Comparison of ENCODE assay signal across 15 cellular contexts in genomic region chr11:9858218-9858617, GRCh38.
DNase-seq lines count a peak whose midpoint lies in the region; ATAC-seq and TF ChIP-seq lines count a peak whose summit lies in the region.
"Had no signal": no experiment of that assay in that cellular context is flagged by ENCODE, and none has a peak within 500 bp of the region (broad histone marks: within the 10 kb centered on the region; RNA-seq: fewer than 3 reads in every experiment).

No MANE protein-coding gene starts in this region.

- no peaks in the 10 kb centered on the region for H4K20me1 ChIP-seq in OCI-LY1 (ENCODE audit: insufficient read depth, low read length)

- no peaks in the 10 kb centered on the region for H3K27me3 Mint-ChIP-seq in activated naive CD4-positive, alpha-beta T cell treated with anti-CD3 and anti-CD28 coated beads, Interleukin-2, amount 10 ng/mL, durations not matched to agents 7 days and 5 days
- H3K27me3 Mint-ChIP-seq in stimulated activated naive CD8-positive, alpha-beta T cell treated with anti-CD3 and anti-CD28 coated beads, Interleukin-15, Interleukin-2, amounts not matched to agents 100 ng/mL and 50 ng/mL, for 24 hours, result no peaks in the 10 kb centered on the region
- H3K27me3 Mint-ChIP-seq in stimulated activated naive B cell treated with anti-CD40 and anti-IgM and Interleukin-4, amounts not matched to agents 10 μg/mL and 1 μg/mL and 100 μg/mL, for 72 hours, result no peaks in the 10 kb centered on the region
- H3K27me3 Mint-ChIP-seq: activated CD8-positive, alpha-beta memory T cell treated with anti-CD3 and anti-CD28 coated beads, Interleukin-2, amount 10 ng/mL, durations not matched to agents 7 days and 5 days had no signal

- H3K9me2 ChIP-seq in OCI-LY1 (ENCODE audit: low read depth, low read length), result no peaks in the 10 kb centered on the region

- 69 to 77% methylated on average over 4 of the region's 4 CpGs for WGBS in gastroesophageal sphincter (ENCODE audit: low coverage in 1 of 2), 2 donors

- H3F3A ChIP-seq in OCI-LY1 (ENCODE audit: insufficient read depth, low read length), result no peaks in the 10 kb centered on the region

- H3K27ac ChIP-seq in OCI-LY1 (ENCODE audit: low read depth, low read length, poor library complexity, severe bottlenecking) (peak overlapping the region; percentile 28), gastroesophageal sphincter (no peak overlapping the region)
- H3K27ac ChIP-seq: pancreas, transverse colon had no signal

- no peaks in the 10 kb centered on the region for H3K27me3 ChIP-seq in OCI-LY1 (ENCODE audit: insufficient read depth, low read length)
- H3K27me3 ChIP-seq in gastroesophageal sphincter, result no peaks in the 10 kb centered on the region
- H3K27me3 ChIP-seq: pancreas, transverse colon had no signal

- no peak overlapping the region for H3K9ac ChIP-seq in OCI-LY1 (ENCODE audit: low read length)

- H3K27ac Mint-ChIP-seq in activated naive CD4-positive, alpha-beta T cell treated with anti-CD3 and anti-CD28 coated beads, Interleukin-2, amount 10 ng/mL, durations not matched to agents 7 days and 5 days, result peak overlapping the region; percentile 73
- peak overlapping the region; percentile 91 for H3K27ac Mint-ChIP-seq in stimulated activated naive CD8-positive, alpha-beta T cell treated with anti-CD3 and anti-CD28 coated beads, Interleukin-15, Interleukin-2, amounts not matched to agents 100 ng/mL and 50 ng/mL, for 24 hours
- H3K27ac Mint-ChIP-seq in stimulated activated naive B cell treated with anti-CD40 and anti-IgM and Interleukin-4, amounts not matched to agents 10 μg/mL and 1 μg/mL and 100 μg/mL, for 72 hours, result no peak overlapping the region

- TF ChIP-seq CTCF in OCI-LY1 (IDR thresholded peaks at IDR 0.05; ENCODE audit: low read length) (no peak), gastroesophageal sphincter (IDR thresholded peaks at IDR 0.05) (no peak)

- DNase-seq in activated naive CD4-positive, alpha-beta T cell treated with anti-CD3 and anti-CD28 coated beads, Interleukin-2, amount 10 ng/mL, durations not matched to agents 7 days and 5 days, result no peak
- DNase-seq in activated naive CD4-positive, alpha-beta T cell (lab: John Stamatoyannopoulos, UW), result no peak
- DNase-seq in dermis blood vessel endothelial cell, result peak; percentile 38
- DNase-seq in NCI-H1092 (lab: John Stamatoyannopoulos, UW), result no peak
- no peak for DNase-seq in stimulated activated naive B cell treated with anti-CD40 and anti-IgM and Interleukin-4, amounts not matched to agents 10 μg/mL and 1 μg/mL and 100 μg/mL, for 72 hours
- DNase-seq: DMS 273 treated with DMSO at 0.1 percent for 48 hours, NCI-H1105 treated with DMSO at 0.1 percent for 48 hours, NCI-H510A treated with DMSO at 0.1 percent for 48 hours, pancreas, SHP77, transverse colon had no signal

- ATAC-seq in gastroesophageal sphincter, result no peak
- no peak for ATAC-seq in stimulated activated naive B cell treated with anti-CD40 and anti-IgM and Interleukin-4, amounts not matched to agents 10 μg/mL and 1 μg/mL and 100 μg/mL, for 72 hours (replicated peaks)
- ATAC-seq: activated CD8-positive, alpha-beta memory T cell treated with anti-CD3 and anti-CD28 coated beads, Interleukin-2, amount 10 ng/mL, durations not matched to agents 7 days and 5 days had no signal

- no peak overlapping the region for H3K4me3 Mint-ChIP-seq in activated naive CD4-positive, alpha-beta T cell treated with anti-CD3 and anti-CD28 coated beads, Interleukin-2, amount 10 ng/mL, durations not matched to agents 7 days and 5 days
- H3K4me3 Mint-ChIP-seq in stimulated activated naive CD8-positive, alpha-beta T cell treated with anti-CD3 and anti-CD28 coated beads, Interleukin-15, Interleukin-2, amounts not matched to agents 100 ng/mL and 50 ng/mL, for 24 hours, result peak overlapping the region; percentile 49
- H3K4me3 Mint-ChIP-seq in stimulated activated naive B cell treated with anti-CD40 and anti-IgM and Interleukin-4, amounts not matched to agents 10 μg/mL and 1 μg/mL and 100 μg/mL, for 72 hours, result no peak overlapping the region
- H3K4me3 Mint-ChIP-seq: activated CD8-positive, alpha-beta memory T cell treated with anti-CD3 and anti-CD28 coated beads, Interleukin-2, amount 10 ng/mL, durations not matched to agents 7 days and 5 days had no signal

- H2AFZ ChIP-seq in OCI-LY1 (ENCODE audit: low read length), result no peak overlapping the region

- H3K79me2 ChIP-seq in OCI-LY1 (ENCODE audit: insufficient read depth, low read length), result no peaks in the 10 kb centered on the region

- no peaks in the 10 kb centered on the region for H3K36me3 ChIP-seq in OCI-LY1 (ENCODE audit: insufficient read depth, low read length)
- peaks cover 0 to 34% of the 10 kb centered on the region in 2 donors for H3K36me3 ChIP-seq in gastroesophageal sphincter
- H3K36me3 ChIP-seq: pancreas had no signal

- H3K9me3 ChIP-seq in OCI-LY1 (ENCODE audit: low read length), result no peaks in the 10 kb centered on the region
- no peaks in the 10 kb centered on the region for H3K9me3 ChIP-seq in gastroesophageal sphincter
- H3K9me3 ChIP-seq: pancreas, transverse colon had no signal

- H3K4me2 ChIP-seq in OCI-LY1 (ENCODE audit: low read length), result no peak overlapping the region; the same call in 1 of the 2 replicates

- H3K4me3 ChIP-seq in OCI-LY1 (ENCODE audit: low read depth, low read length, poor library complexity, severe bottlenecking) (no peak overlapping the region), gastroesophageal sphincter (no peak overlapping the region)
- H3K4me3 ChIP-seq: pancreas, transverse colon had no signal

- no peak for TF ChIP-seq EP300 in gastroesophageal sphincter (IDR thresholded peaks at IDR 0.05)

- no peaks in the 10 kb centered on the region for H3K36me3 Mint-ChIP-seq in activated naive CD4-positive, alpha-beta T cell treated with anti-CD3 and anti-CD28 coated beads, Interleukin-2, amount 10 ng/mL, durations not matched to agents 7 days and 5 days
- no peaks in the 10 kb centered on the region for H3K36me3 Mint-ChIP-seq in stimulated activated naive CD8-positive, alpha-beta T cell treated with anti-CD3 and anti-CD28 coated beads, Interleukin-15, Interleukin-2, amounts not matched to agents 100 ng/mL and 50 ng/mL, for 24 hours (ENCODE audit: low read depth)
- no peaks in the 10 kb centered on the region for H3K36me3 Mint-ChIP-seq in stimulated activated naive B cell treated with anti-CD40 and anti-IgM and Interleukin-4, amounts not matched to agents 10 μg/mL and 1 μg/mL and 100 μg/mL, for 72 hours
- H3K36me3 Mint-ChIP-seq: activated CD8-positive, alpha-beta memory T cell treated with anti-CD3 and anti-CD28 coated beads, Interleukin-2, amount 10 ng/mL, durations not matched to agents 7 days and 5 days had no signal

- no peak for TF ChIP-seq POLR2A in gastroesophageal sphincter (IDR thresholded peaks at IDR 0.05)

- H3K4me1 Mint-ChIP-seq in activated naive CD4-positive, alpha-beta T cell treated with anti-CD3 and anti-CD28 coated beads, Interleukin-2, amount 10 ng/mL, durations not matched to agents 7 days and 5 days, result peaks cover 40% of the 10 kb centered on the region
- peaks cover 43% of the 10 kb centered on the region for H3K4me1 Mint-ChIP-seq in stimulated activated naive CD8-positive, alpha-beta T cell treated with anti-CD3 and anti-CD28 coated beads, Interleukin-15, Interleukin-2, amounts not matched to agents 100 ng/mL and 50 ng/mL, for 24 hours (ENCODE audit: low read depth)
- peaks cover 16 to 39% of the 10 kb centered on the region in 2 donors for H3K4me1 Mint-ChIP-seq in stimulated activated naive B cell treated with anti-CD40 and anti-IgM and Interleukin-4, amounts not matched to agents 10 μg/mL and 1 μg/mL and 100 μg/mL, for 72 hours

- H3K9me3 Mint-ChIP-seq in activated naive CD4-positive, alpha-beta T cell treated with anti-CD3 and anti-CD28 coated beads, Interleukin-2, amount 10 ng/mL, durations not matched to agents 7 days and 5 days, result no peaks in the 10 kb centered on the region
- no peaks in the 10 kb centered on the region for H3K9me3 Mint-ChIP-seq in stimulated activated naive CD8-positive, alpha-beta T cell treated with anti-CD3 and anti-CD28 coated beads, Interleukin-15, Interleukin-2, amounts not matched to agents 100 ng/mL and 50 ng/mL, for 24 hours
- no peaks in the 10 kb centered on the region for H3K9me3 Mint-ChIP-seq in stimulated activated naive B cell treated with anti-CD40 and anti-IgM and Interleukin-4, amounts not matched to agents 10 μg/mL and 1 μg/mL and 100 μg/mL, for 72 hours

- CTCF ChIA-PET in activated naive CD4-positive, alpha-beta T cell treated with anti-CD3 and anti-CD28 coated beads, Interleukin-2, amount 10 ng/mL, durations not matched to agents 7 days and 5 days (lab: Charles Lee), result interaction anchor here (1.5 to 1.7 kb wide), 2 partner anchors 99 to 115 kb away, joined by 4 to 5 read pairs; no protein-coding TSS in a partner anchor

- H3K4me1 ChIP-seq in OCI-LY1 (ENCODE audit: insufficient read depth, low read length, severe bottlenecking), result peaks cover 42% of the 10 kb centered on the region
- peaks cover 0 to 13% (median 0%) of the 10 kb centered on the region in 3 donors for H3K4me1 ChIP-seq in gastroesophageal sphincter
